In genomic region chr5:135030123-135030517, GRCh38 we compare ENCODE assay signal across 15 cellular contexts. TPM values are rescaled to one million over a fixed set of nuclear protein-coding genes. Genes with fewer than 3 reads are reported as not detected.
DNase-seq lines count a peak whose midpoint lies in the region; ATAC-seq, FAIRE-seq and TF ChIP-seq lines count a peak whose summit lies in the region.
"Had no signal": no experiment of that assay in that cellular context is flagged by ENCODE, and none has a peak within 500 bp of the region (broad histone marks: within the 10 kb centered on the region; RNA-seq: fewer than 3 reads in every experiment).

No MANE protein-coding gene starts in this region.

- H4K5ac ChIP-seq in IMR-90 (ENCODE audit: low read depth, low read length): no peak overlapping the region; the same call in 1 of the 2 replicates

- no peak overlapping the region for H2BK15ac ChIP-seq in IMR-90 (ENCODE audit: low read depth, low read length)

- POLR2A ChIA-PET in IMR-90 (lab: Charles Lee; ENCODE audit: unreplicated experiment): no interaction called here

- no peak overlapping the region; the same call in 1 of the 2 replicates for H3K56ac ChIP-seq in IMR-90 (ENCODE audit: extremely low read depth, insufficient read depth, low read length)

- no peak overlapping the region for H4K8ac ChIP-seq in IMR-90 (ENCODE audit: low read depth in 2 of 2, low read length in 2 of 2)

- peak overlapping the region; percentile 94 for H3K27ac Mint-ChIP-seq in mesothelial cell of epicardium

- TF ChIP-seq RAD21 in IMR-90 (IDR thresholded peaks at IDR 0.05; ENCODE audit: low read length): no peak

- H3K27me3 ChIP-seq in IMR-90 (ENCODE audit: control insufficient read depth, insufficient read depth, low read length) (no peaks in the 10 kb centered on the region), breast epithelium (peaks cover 7 to 81% of the 10 kb centered on the region in 2 donors)

- H3K9me3 Mint-ChIP-seq in mesothelial cell of epicardium: no peaks in the 10 kb centered on the region

- peaks cover 8% of the 10 kb centered on the region for H3K9me1 ChIP-seq in IMR-90 (ENCODE audit: insufficient read depth, low read length)

- no peak overlapping the region; the same call in 1 of the 2 replicates for H4K91ac ChIP-seq in IMR-90 (ENCODE audit: insufficient read depth, low read depth, low read length)

- peaks cover 83% of the 10 kb centered on the region for H3K27me3 Mint-ChIP-seq in mesothelial cell of epicardium (ENCODE audit: low read depth)

- H3K27ac ChIP-seq in IMR-90 (ENCODE audit: insufficient read depth, low read length): peak overlapping the region; percentile 91; the same call in 1 of the 2 replicates
- H3K27ac ChIP-seq in breast epithelium: no peak overlapping the region
- no peak overlapping the region for H3K27ac ChIP-seq in caudate nucleus (ENCODE audit: low read depth, low read length)
- H3K27ac ChIP-seq: BLaER1 treated with 17β-estradiol and CSF1 and Interleukin-3, amounts not matched to agents 10 nM and 100 nM had no signal

- H3K4me1 ChIP-seq in IMR-90 (ENCODE audit: control insufficient read depth, insufficient read depth, low read length) (peaks cover 27% of the 10 kb centered on the region; the same call in 1 of the 2 replicates), breast epithelium (peaks cover 13 to 17% of the 10 kb centered on the region in 2 donors)

- in situ Hi-C loops in IMR-90 (cut with MboI; ENCODE audit: low sequenced_read_pairs): no loop called here

- FAIRE-seq in urothelium cell line (lab: Jason Lieb, UNC): no peak

- CTCF ChIA-PET in IMR-90 (lab: Yijun Ruan, JAX): no interaction called here

- H3K4me2 ChIP-seq in IMR-90 (ENCODE audit: low read depth, low read length): peak overlapping the region; percentile 88; the same call in 1 of the 2 replicates
- H3K4me2 ChIP-seq: BLaER1 treated with 17β-estradiol and CSF1 and Interleukin-3, amounts not matched to agents 10 nM and 100 nM had no signal

- H3K36me3 ChIP-seq in IMR-90 (ENCODE audit: control insufficient read depth, insufficient read depth, low read length): peaks cover 45% of the 10 kb centered on the region
- H3K36me3 ChIP-seq in breast epithelium: no peaks in the 10 kb centered on the region
- H3K36me3 ChIP-seq: BLaER1 treated with 17β-estradiol and CSF1 and Interleukin-3, amounts not matched to agents 10 nM and 100 nM; thoracic aorta had no signal

- H2BK120ac ChIP-seq in IMR-90 (ENCODE audit: low read depth, low read length): no peak overlapping the region

- no peak overlapping the region; the same call in 1 of the 2 replicates for H3K18ac ChIP-seq in IMR-90 (ENCODE audit: low read depth, low read length)

- TF ChIP-seq CTCF in AG09309 (IDR thresholded peaks at IDR 0.05; ENCODE audit: control insufficient read depth, insufficient read depth, low read depth, low read length, missing control alignments) (no peak), IMR-90 (conservative IDR thresholded peaks at IDR 0.05; ENCODE audit: low read depth, low read length) (no peak), breast epithelium (IDR thresholded peaks at IDR 0.05) (no peak), mesothelial cell of epicardium (IDR thresholded peaks at IDR 0.05; ENCODE audit: unreplicated experiment) (no peak)

- H2AK5ac ChIP-seq in IMR-90 (ENCODE audit: low read depth, low read length): no peak overlapping the region; the same call in 1 of the 2 replicates

- peak overlapping the region; percentile 95; the same call in 1 of the 2 replicates for H3K9ac ChIP-seq in IMR-90 (ENCODE audit: low read depth, low read length)
- H3K9ac ChIP-seq: BLaER1 treated with 17β-estradiol and CSF1 and Interleukin-3, amounts not matched to agents 10 nM and 100 nM had no signal

- H3K4me1 Mint-ChIP-seq in mesothelial cell of epicardium: peaks cover 35% of the 10 kb centered on the region

- TF ChIP-seq POLR2A in IMR-90 (IDR thresholded peaks at IDR 0.05; ENCODE audit: low read depth, low read length) (no peak), breast epithelium (IDR thresholded peaks at IDR 0.05) (no peak)

- peaks cover 8 to 49% of the 10 kb centered on the region in 2 experiments for H3K79me1 ChIP-seq in IMR-90 (ENCODE audit: low read depth in 1 of 2, low read length in 2 of 2)

- no peak for ATAC-seq in IMR-90 (ENCODE audit: low read depth)

- no peak overlapping the region; the same call in 1 of the 2 replicates for H3K4ac ChIP-seq in IMR-90 (ENCODE audit: low read depth, low read length)

- BruUV-seq in IMR-90 (replicated peaks; lab: Mats Ljungman, UMichigan): no TSS peak

- DNase-seq in AG09309 (ENCODE audit: low read depth): no peak
- DNase-seq in IMR-90: no peak
- DNase-seq in breast epithelium (ENCODE audit: low spot score in 2 of 2): no peak
- no peak for DNase-seq in mesothelial cell of epicardium (ENCODE audit: low spot score in 2 of 2, unreplicated experiment in 2 of 2)
- DNase-seq in urothelium cell line (ENCODE audit: low spot score): no peak
- no peak for DNase-seq in medulla oblongata (ENCODE audit: extremely low spot score)
- no peak for DNase-seq in caudate nucleus (lab: John Stamatoyannopoulos, UW)
- DNase-seq in NCI-H524 (lab: John Stamatoyannopoulos, UW): no peak
- DNase-seq: activated T-cell treated with anti-CD3 and anti-CD28 coated beads for 4 hours, foreskin melanocyte, NCI-H2029 treated with DMSO at 0.1 percent for 48 hours, T-helper 9 cell had no signal

- peaks cover 37% of the 10 kb centered on the region for H4K20me1 ChIP-seq in IMR-90 (ENCODE audit: insufficient read depth, low read length)

- intact Hi-C loops in IMR-90 (cut with micrococcal nuclease) (loop anchor here (5.0 kb wide), 2 partner anchors 177 to 232 kb away; no protein-coding TSS in a partner anchor), breast epithelium (cut with DNase I; ENCODE audit: low total_unique reads) (no loop called here)

- no peak overlapping the region for H2AK9ac ChIP-seq in IMR-90 (replicated peaks; ENCODE audit: low read depth, low read length, poor library complexity)

- H3K9me3 ChIP-seq in IMR-90 (ENCODE audit: control insufficient read depth, insufficient read depth, low read length) (peaks cover 7% of the 10 kb centered on the region), breast epithelium (no peaks in the 10 kb centered on the region)
- H3K9me3 ChIP-seq: thoracic aorta had no signal

- WGBS in IMR-90 (ENCODE audit: extremely low coverage in 2 of 2, insufficient read length in 1 of 2), 2 experiments: no CpG with 5 or more reads among the region's 4 CpGs

- H2AFZ ChIP-seq in IMR-90 (replicated peaks; ENCODE audit: low read length, poor library complexity): no peak overlapping the region

- H3K14ac ChIP-seq in IMR-90 (replicated peaks; ENCODE audit: low read depth, low read length): no peak overlapping the region; the same call in 1 of the 2 replicates

- H2BK5ac ChIP-seq in IMR-90 (ENCODE audit: low read depth, low read length, poor library complexity, severe bottlenecking): no peak overlapping the region

- no peak overlapping the region for H2BK20ac ChIP-seq in IMR-90 (ENCODE audit: low read depth, low read length)

- H3K23ac ChIP-seq in IMR-90 (ENCODE audit: low read depth, low read length): peak overlapping the region; percentile 76; the same call in 1 of the 2 replicates

- peaks cover 4% of the 10 kb centered on the region for H3K36me3 Mint-ChIP-seq in mesothelial cell of epicardium

- dilution Hi-C loops in IMR-90 (cut with HindIII; ENCODE audit: low sequenced_read_pairs, unreplicated experiment): no loop called here

- H3K4me3 Mint-ChIP-seq in mesothelial cell of epicardium: peak overlapping the region; percentile 85

- peak overlapping the region; percentile 85 for H3K4me3 ChIP-seq in AG09309 (ENCODE audit: control insufficient read depth, low read depth, low read length)
- H3K4me3 ChIP-seq in IMR-90 (ENCODE audit: insufficient read depth, low read depth, low read length): no peak overlapping the region
- H3K4me3 ChIP-seq in breast epithelium: peak overlapping the region in 2 of 3 donors; percentile 26 to 67
- H3K4me3 ChIP-seq: lung had no signal

TF ChIP-seq in IMR-90, 13 proteins besides CTCF, POLR2A, EP300 and RAD21:
- TF ChIP-seq MAFK (IDR thresholded peaks at IDR 0.05; ENCODE audit: low read depth, low read length): no peak
- no peak for TF ChIP-seq MXI1 (IDR thresholded peaks at IDR 0.05; ENCODE audit: borderline replicate concordance, low read depth, low read length)
- TF ChIP-seq USF2 (IDR thresholded peaks at IDR 0.05; ENCODE audit: low read depth, low read length): no peak
- TF ChIP-seq NFE2L2 (IDR thresholded peaks at IDR 0.05; ENCODE audit: low read depth, low read length): no peak
- no peak for TF ChIP-seq SMC3 (IDR thresholded peaks at IDR 0.05; ENCODE audit: low read depth, low read length)
- no peak for TF ChIP-seq CEBPB (IDR thresholded peaks at IDR 0.05; ENCODE audit: low read depth, low read length)
- TF ChIP-seq FOS (IDR thresholded peaks at IDR 0.05; ENCODE audit: low read depth, low read length): no peak
- no peak for TF ChIP-seq ELK1 (IDR thresholded peaks at IDR 0.05; ENCODE audit: borderline replicate concordance, low read depth, low read length)
- no peak for TF ChIP-seq RCOR1 (IDR thresholded peaks at IDR 0.05; ENCODE audit: insufficient replicate concordance, low read length)

RNA-seq across cellular contexts. Expression of gene PITX1, which starts 3.9 kb away (rescaled TPM):
- total RNA-seq in IMR-90 (2012; rRNA removed) (10.3 and 10.4 TPM in 2 replicates), breast epithelium (1 to 10 TPM in 1 of 3 donors, under 1 TPM in 2; 0.15 to 2.1 (median 0.33) TPM), mesothelial cell of epicardium (80.2 to 89.6 TPM (median 88.0 TPM) in 3 replicates)
- 29.8 and 41.9 TPM in 2 replicates for polyA plus RNA-seq in IMR-90 (2012; rRNA removed)
- 29.9 and 83.6 TPM in 2 replicates for polyA plus RNA-seq in IMR-90 (2012; cell fraction: cytosol; rRNA removed)
- polyA plus RNA-seq in IMR-90 (2012; cell fraction: nucleus; rRNA removed; ENCODE audit: low replicate concordance): 40.5 and 74.0 TPM in 2 replicates
- total RNA-seq: thoracic aorta had no signal
